Comparison of ENCODE assay signal across 22 cellular contexts in the genomic region with DNA sequence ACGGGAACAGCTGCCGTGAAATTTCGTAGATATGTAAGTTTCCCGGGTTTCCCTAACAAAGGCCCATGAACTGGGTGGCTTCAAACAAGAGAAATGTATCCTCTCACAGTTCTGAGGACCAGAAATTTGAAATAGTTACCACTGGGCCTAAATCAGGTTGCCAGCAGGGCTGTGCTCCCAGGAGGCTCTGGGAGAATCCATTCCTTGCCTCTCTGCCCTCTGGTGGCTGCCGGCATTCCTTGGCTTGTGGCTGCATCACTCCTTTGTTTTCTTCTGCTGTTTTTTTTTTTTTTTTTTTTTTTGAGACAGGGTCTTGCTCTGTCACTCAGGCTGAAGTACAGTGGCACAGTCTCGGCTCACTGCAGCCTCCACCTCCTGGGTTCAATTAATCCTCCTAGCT. TPM values are rescaled to one million over a fixed set of nuclear protein-coding genes. Genes with fewer than 3 reads are reported as not detected.
A peak's percentile ranks its signal among the peaks of the same experiment; 100 is the strongest.
DNase-seq lines count a peak whose midpoint lies in the region; ATAC-seq and TF ChIP-seq lines count a peak whose summit lies in the region.
"Had no signal": no experiment of that assay in that cellular context is flagged by ENCODE, and none has a peak within 500 bp of the region (broad histone marks: within the 10 kb centered on the region; RNA-seq: fewer than 3 reads in every experiment).

No MANE protein-coding gene starts in this region.

- H3K4me3 ChIP-seq in GM23248 (no peak overlapping the region), cardiac fibroblast (replicated peaks in 1 of 2; ENCODE audit: low read depth in 2 of 2, low read length in 2 of 2) (no peak overlapping the region), osteoblast (ENCODE audit: insufficient read depth, low read length) (no peak overlapping the region)
- H3K4me3 ChIP-seq: SK-N-MC, spleen, stomach had no signal

- H3K36me3 ChIP-seq in GM23248 (ENCODE audit: low read depth), result no peaks in the 10 kb centered on the region
- H3K36me3 ChIP-seq in osteoblast (ENCODE audit: insufficient read depth, low read length), result no peaks in the 10 kb centered on the region
- H3K36me3 ChIP-seq: spleen, stomach had no signal

- H3K79me2 ChIP-seq in GM23248 (ENCODE audit: insufficient read depth) (no peaks in the 10 kb centered on the region), osteoblast (ENCODE audit: insufficient read depth, low read length) (no peaks in the 10 kb centered on the region)

- H3K9me2 ChIP-seq in GM23248 (ENCODE audit: insufficient read depth), result no peaks in the 10 kb centered on the region

- TF ChIP-seq CTCF in cardiac fibroblast (IDR thresholded peaks at IDR 0.05; ENCODE audit: low read depth, low read length) (peak; percentile 2), osteoblast (IDR thresholded peaks at IDR 0.05; ENCODE audit: extremely low read depth, low read depth, low read length) (no peak)

- peak overlapping the region; percentile 64; the same call in 1 of the 2 replicates for H3K27ac ChIP-seq in GM23248
- H3K27ac ChIP-seq in osteoblast (ENCODE audit: low read depth, low read length), result peak overlapping the region; percentile 93
- H3K27ac ChIP-seq: SK-N-MC, spleen had no signal

- no peaks in the 10 kb centered on the region for H3K27me3 ChIP-seq in GM23248 (replicated peaks; ENCODE audit: insufficient read depth)
- H3K27me3 ChIP-seq in osteoblast (ENCODE audit: insufficient read depth, low read length), result peaks cover 34% of the 10 kb centered on the region

- H3K4me2 ChIP-seq in GM23248 (ENCODE audit: unreplicated experiment) (no peak overlapping the region), osteoblast (ENCODE audit: insufficient read depth, low read length) (no peak overlapping the region)

- peaks cover 25% of the 10 kb centered on the region for H3K4me1 ChIP-seq in GM23248 (ENCODE audit: insufficient read depth)
- peaks cover 35% of the 10 kb centered on the region for H3K4me1 ChIP-seq in osteoblast (ENCODE audit: insufficient read depth, low read length)

- ATAC-seq in GM18498 (IDR thresholded peaks at IDR 0.05; ENCODE audit: unreplicated experiment) (no peak), HG03025 (IDR thresholded peaks at IDR 0.05; ENCODE audit: low FRiP score, unreplicated experiment) (no peak), GM18868 (IDR thresholded peaks at IDR 0.05; ENCODE audit: unreplicated experiment) (no peak), HG03354 (IDR thresholded peaks at IDR 0.05; ENCODE audit: poor library complexity, severe bottlenecking, unreplicated experiment) (no peak)
- ATAC-seq: activated CD8-positive, alpha-beta T cell treated with anti-CD3 and anti-CD28 coated beads for 36 hours; HCT116 had no signal

- H3K9ac ChIP-seq in GM23248, result no peak overlapping the region

- H3K9me3 ChIP-seq in GM23248 (ENCODE audit: low read depth), result no peaks in the 10 kb centered on the region
- H3K9me3 ChIP-seq in osteoblast (ENCODE audit: low read depth, low read length), result peaks cover 3% of the 10 kb centered on the region

- H4K20me1 ChIP-seq in GM23248 (ENCODE audit: insufficient read depth), result no peaks in the 10 kb centered on the region
- H4K20me1 ChIP-seq in osteoblast (ENCODE audit: insufficient read depth, low read length), result no peaks in the 10 kb centered on the region

- DNase-seq in GM23248, result no peak
- peak; percentile 16 for DNase-seq in NCI-H69 (lab: John Stamatoyannopoulos, UW)
- DNase-seq in cardiac fibroblast (ENCODE audit: low read depth in 2 of 2), result no peak
- no peak for DNase-seq in osteoblast (ENCODE audit: insufficient read length, low spot score, missing footprints)
- DNase-seq: activated B cell treated with CpG ODN at 0.5 μM for 24 hours; activated CD8-positive, alpha-beta T cell treated with anti-CD3 and anti-CD28 coated beads for 36 hours; activated naive CD4-positive, alpha-beta T cell treated with anti-CD3 and anti-CD28 coated beads, Interleukin-2, amount 10 ng/mL, durations not matched to agents 7 days and 5 days; immature natural killer cell; NCI-H1417 treated with DMSO at 0.1 percent for 48 hours; NCI-H774; OCI-M1; spleen; stimulated activated CD4-positive, alpha-beta T cell treated with anti-CD3 and anti-CD28 coated beads, Interleukin-4, amount 100 ng/mL, for 4 hours; stomach had no signal

- peaks cover 22% of the 10 kb centered on the region for H3F3A ChIP-seq in GM23248 (ENCODE audit: insufficient read depth)

- 63 to 69% methylated on average over 6 of the region's 6 CpGs for WGBS in GM23248 (ENCODE audit: low coverage in 1 of 2, low lambda C conversion rate in 2 of 2, missing lambda C conversion rate in 2 of 2), 2 experiments

- in situ Hi-C loops in GM23248 (cut with MboI), result no loop called here

- H2AFZ ChIP-seq in GM23248, result no peak overlapping the region
- H2AFZ ChIP-seq in osteoblast (ENCODE audit: low read length), result no peak overlapping the region

RNA-seq across cellular contexts. Expression of gene UMODL1, which starts 23.7 kb away (rescaled TPM):
- not detected in 2 replicates for total RNA-seq in GM23248 (2014; rRNA removed; shearing (Covaris generic))
- polyA plus RNA-seq in GM23248 (2016; fragmentation: Nextera tagmentation; extraction: Ambion mirVana), result not detected in 2 replicates
- under 0.01 TPM in 1 of 2 replicates, not detected in the other for total RNA-seq in osteoblast
- total RNA-seq: activated CD8-positive, alpha-beta T cell treated with anti-CD3 and anti-CD28 coated beads for 36 hours; pulmonary artery endothelial cell; ureter had no signal
- polyA plus RNA-seq: immature natural killer cell, stomach had no signal
